In the genomic region with DNA sequence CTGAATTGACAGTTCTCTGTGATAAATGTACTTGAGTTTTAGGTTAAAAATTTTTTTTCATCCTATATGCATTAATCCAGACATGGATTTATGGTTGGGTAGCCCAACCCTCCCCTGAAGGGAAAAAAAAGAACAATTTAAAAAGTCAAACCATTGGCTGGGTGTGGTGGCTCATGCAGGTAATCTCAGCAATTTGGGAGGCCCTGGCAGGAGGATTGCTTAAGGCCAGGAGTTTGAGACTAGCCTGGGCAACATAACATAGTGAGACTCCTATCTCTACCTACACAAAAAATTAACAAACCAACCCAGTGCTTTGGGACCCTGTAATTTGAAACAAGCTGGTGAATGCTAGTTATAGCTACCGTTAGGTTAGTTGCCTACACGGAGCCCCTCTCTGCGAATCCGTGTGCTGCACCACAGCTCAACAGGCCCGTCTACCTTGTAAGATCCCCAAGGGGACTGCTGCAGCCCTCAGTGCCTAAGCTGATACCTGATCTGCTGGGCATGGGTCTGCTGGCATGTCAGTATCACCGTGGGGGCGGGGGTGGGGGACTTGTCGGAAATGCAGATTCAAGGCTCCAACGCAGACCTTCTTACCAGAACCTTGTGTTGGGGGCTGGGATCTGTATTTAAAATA, we compare ENCODE assay signal across 13 cellular contexts. TPM values are rescaled to one million over a fixed set of nuclear protein-coding genes. Genes with fewer than 3 reads are reported as not detected.
A peak's percentile ranks its signal among the peaks of the same experiment; 100 is the strongest.
DNase-seq lines count a peak whose midpoint lies in the region; ATAC-seq and TF ChIP-seq lines count a peak whose summit lies in the region.
"Had no signal": no experiment of that assay in that cellular context is flagged by ENCODE, and none has a peak within 500 bp of the region (broad histone marks: within the 10 kb centered on the region; RNA-seq: fewer than 3 reads in every experiment).

No MANE protein-coding gene starts in this region.

- ATAC-seq in heart right ventricle (no peak), lower lobe of right lung (no peak), upper lobe of left lung (ENCODE audit: low FRiP score in 2 of 2) (no peak), GM19463 (IDR thresholded peaks at IDR 0.05; ENCODE audit: unreplicated experiment) (no peak)
- ATAC-seq in activated T-helper 17 cell treated with anti-CD3 and anti-CD28 coated beads, Interleukin-2, amount 50 U/mL, for 72 hours (replicated peaks), result no peak
- ATAC-seq: HCT116 had no signal

- H3K9me3 Mint-ChIP-seq in activated T-helper 17 cell treated with anti-CD3 and anti-CD28 coated beads, Interleukin-2, amount 50 U/mL, for 72 hours, result no peaks in the 10 kb centered on the region
- H3K9me3 Mint-ChIP-seq: stimulated activated naive B cell treated with anti-CD40 and anti-IgM and Interleukin-4, amounts not matched to agents 10 μg/mL and 1 μg/mL and 100 μg/mL, for 72 hours had no signal

- H3K27ac Mint-ChIP-seq in activated T-helper 17 cell treated with anti-CD3 and anti-CD28 coated beads, Interleukin-2, amount 50 U/mL, for 72 hours, result peak overlapping the region; percentile 64
- H3K27ac Mint-ChIP-seq: stimulated activated naive B cell treated with anti-CD40 and anti-IgM and Interleukin-4, amounts not matched to agents 10 μg/mL and 1 μg/mL and 100 μg/mL, for 72 hours had no signal

- TF ChIP-seq EP300 in upper lobe of left lung (IDR thresholded peaks at IDR 0.05), result no peak

- H3K27ac ChIP-seq in heart right ventricle (peak overlapping the region in 7 of 10 donors; percentile 5 to 86 (median 49)), right atrium auricular region (no peak overlapping the region), lower lobe of right lung (peak overlapping the region; percentile 76), upper lobe of left lung (peak overlapping the region; percentile 73 to 92 (median 82))

- peaks cover 0 to 50% (median 2%) of the 10 kb centered on the region in 9 donors for H3K36me3 ChIP-seq in heart right ventricle
- H3K36me3 ChIP-seq in right atrium auricular region, result peaks cover 22% of the 10 kb centered on the region
- H3K36me3 ChIP-seq in lower lobe of right lung, result peaks cover 35% of the 10 kb centered on the region
- peaks cover 6 to 40% (median 24%) of the 10 kb centered on the region in 4 donors for H3K36me3 ChIP-seq in upper lobe of left lung

- peaks cover 75% of the 10 kb centered on the region for H3K4me1 Mint-ChIP-seq in activated T-helper 17 cell treated with anti-CD3 and anti-CD28 coated beads, Interleukin-2, amount 50 U/mL, for 72 hours

- TF ChIP-seq POLR2A in upper lobe of left lung (IDR thresholded peaks at IDR 0.05), result no peak

- H3K27me3 ChIP-seq in heart right ventricle (no peaks in the 10 kb centered on the region), right atrium auricular region (no peaks in the 10 kb centered on the region), lower lobe of right lung (ENCODE audit: low read depth) (no peaks in the 10 kb centered on the region), upper lobe of left lung (no peaks in the 10 kb centered on the region)

- H3K4me3 ChIP-seq in heart right ventricle (no peak overlapping the region), right atrium auricular region (no peak overlapping the region), lower lobe of right lung (no peak overlapping the region), upper lobe of left lung (no peak overlapping the region)

- no peak for TF ChIP-seq CTCF in heart right ventricle (IDR thresholded peaks at IDR 0.05)
- TF ChIP-seq CTCF in right atrium auricular region (IDR thresholded peaks at IDR 0.05), result no peak
- TF ChIP-seq CTCF in lower lobe of right lung (IDR thresholded peaks at IDR 0.05), result no peak
- no peak for TF ChIP-seq CTCF in upper lobe of left lung (IDR thresholded peaks at IDR 0.05)

- DNase-seq in heart right ventricle (no peak), right atrium auricular region (ENCODE audit: low spot score) (no peak), lower lobe of right lung (no peak), upper lobe of left lung (no peak), DMS53 treated with DMSO at 0.1 percent for 48 hours (lab: John Stamatoyannopoulos, UW; ENCODE audit: unreplicated experiment) (no peak), HT-29 (ENCODE audit: low spot score) (no peak)
- DNase-seq: OCI-M1; stimulated activated CD4-positive, alpha-beta T cell treated with anti-CD3 and anti-CD28 coated beads, Interleukin-4, amount 100 ng/mL, for 1 hour; stimulated activated naive B cell treated with anti-CD40 and anti-IgM and Interleukin-4, amounts not matched to agents 10 μg/mL and 1 μg/mL and 100 μg/mL, for 72 hours had no signal

- H3K9me3 ChIP-seq in heart right ventricle (no peaks in the 10 kb centered on the region), right atrium auricular region (no peaks in the 10 kb centered on the region), lower lobe of right lung (no peaks in the 10 kb centered on the region), upper lobe of left lung (no peaks in the 10 kb centered on the region)

- H3K27me3 Mint-ChIP-seq in activated T-helper 17 cell treated with anti-CD3 and anti-CD28 coated beads, Interleukin-2, amount 50 U/mL, for 72 hours, result no peaks in the 10 kb centered on the region
- H3K27me3 Mint-ChIP-seq: stimulated activated naive B cell treated with anti-CD40 and anti-IgM and Interleukin-4, amounts not matched to agents 10 μg/mL and 1 μg/mL and 100 μg/mL, for 72 hours had no signal

- H3K36me3 Mint-ChIP-seq in activated T-helper 17 cell treated with anti-CD3 and anti-CD28 coated beads, Interleukin-2, amount 50 U/mL, for 72 hours (ENCODE audit: low read depth), result peaks cover 83% of the 10 kb centered on the region

- intact Hi-C loops in heart right ventricle (cut with DNase I) (no loop called here), lower lobe of right lung (cut with DNase I) (no loop called here)

- H3K4me3 Mint-ChIP-seq in activated T-helper 17 cell treated with anti-CD3 and anti-CD28 coated beads, Interleukin-2, amount 50 U/mL, for 72 hours, result peak overlapping the region; percentile 65

- H3K4me1 ChIP-seq in heart right ventricle, result peaks cover 17 to 99% (median 72%) of the 10 kb centered on the region in 9 donors
- peaks cover 0 to 70% of the 10 kb centered on the region in 2 donors for H3K4me1 ChIP-seq in right atrium auricular region
- H3K4me1 ChIP-seq in lower lobe of right lung, result peaks cover 91% of the 10 kb centered on the region
- peaks cover 83 to 98% (median 92%) of the 10 kb centered on the region in 4 donors for H3K4me1 ChIP-seq in upper lobe of left lung

- WGBS in heart right ventricle, 2 donors, result 85% methylated on average over 9 of the region's 9 CpGs
- 85 to 90% methylated on average over 7 to 9 of the region's 9 CpGs for WGBS in upper lobe of left lung, 2 donors

RNA-seq across cellular contexts. Expression of a gene that starts 32.8 kb away (rescaled TPM):
- total RNA-seq in heart right ventricle (10 to 100 TPM; 21.7 to 57.2 (median 27.6) TPM), right atrium auricular region (10 to 100 TPM; 24.2 to 34.7 TPM), lower lobe of right lung (169 TPM), upper lobe of left lung (100 to 1,000 TPM in 4 of 6 donors, 10 to 100 TPM in 2; 52.1 to 157 (median 111) TPM)
- 10 to 100 TPM; 16.9 to 35.0 TPM for polyA plus RNA-seq in heart right ventricle
- 10 to 100 TPM; 61.9 to 64.5 TPM for total RNA-seq in activated T-helper 17 cell treated with anti-CD3 and anti-CD28 coated beads, Interleukin-2, amount 50 U/mL, for 72 hours
- 58.3 and 65.1 TPM in 2 replicates for total RNA-seq in HT-29 (2014; rRNA removed; shearing (Covaris generic))

RNA-seq across cellular contexts. Expression of a gene that starts 50.8 kb away (rescaled TPM):
- total RNA-seq in heart right ventricle (not detected), right atrium auricular region (under 1 TPM in 1 of 2 donors, not detected in 1; 0.12 TPM), lower lobe of right lung (1.4 TPM), upper lobe of left lung (1 to 10 TPM in 1 of 6 donors, under 1 TPM in 4, not detected in 1; 0.15 to 1.0 (median 0.55) TPM)
- not detected for polyA plus RNA-seq in heart right ventricle
- under 1 TPM; 0.11 to 0.32 TPM for total RNA-seq in activated T-helper 17 cell treated with anti-CD3 and anti-CD28 coated beads, Interleukin-2, amount 50 U/mL, for 72 hours
- total RNA-seq in HT-29 (2014; rRNA removed; shearing (Covaris generic)), result not detected in 2 replicates
- total RNA-seq: pulmonary artery endothelial cell had no signal

Comparison
In these comparisons a context has a peak if more than half of its experiments do, and no peak if none do; other contexts are left out.
1. H3K27ac ChIP-seq: peak in heart right ventricle (7 of 10), lower lobe of right lung (single experiment) and upper lobe of left lung (4 of 4); none in right atrium auricular region (0 of 2).